18 cellular contexts compared by ENCODE assay signal in the genomic region with DNA sequence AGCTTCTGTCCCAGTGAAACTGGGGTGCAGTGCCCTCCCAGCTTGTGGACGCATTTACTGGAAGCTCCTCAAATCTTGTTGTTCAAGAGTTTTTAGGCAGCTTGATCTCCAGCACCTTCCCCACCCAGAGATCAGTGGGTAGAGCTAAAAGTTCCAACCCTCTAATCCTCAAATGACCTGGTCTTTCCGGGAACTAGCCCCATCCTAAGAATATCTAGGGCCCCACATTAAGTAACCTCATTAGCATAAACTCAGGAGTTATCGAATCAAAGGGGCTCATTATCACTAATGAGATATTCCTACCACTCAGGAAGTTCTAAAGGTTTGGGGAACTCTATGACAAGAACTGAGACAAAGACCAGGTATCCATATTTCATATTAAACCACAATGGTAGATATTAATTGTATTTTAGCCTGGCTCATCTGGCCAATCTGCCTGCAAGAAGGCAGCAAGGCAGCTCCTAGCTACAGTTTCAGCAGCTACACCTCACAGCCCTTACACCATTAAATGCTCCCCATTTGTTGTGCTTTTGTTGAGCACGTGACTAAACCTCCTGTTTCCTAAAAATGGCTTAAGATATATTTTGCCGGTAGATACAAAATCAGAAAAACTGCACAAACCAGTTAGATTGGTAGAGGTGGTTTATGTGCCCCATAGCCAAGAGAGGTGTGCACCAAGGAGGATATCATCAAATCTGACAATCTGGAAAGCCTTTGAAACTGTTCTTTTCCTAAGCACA. TPM values are rescaled to one million over a fixed set of nuclear protein-coding genes. Genes with fewer than 3 reads are reported as not detected.
DNase-seq lines count a peak whose midpoint lies in the region; ATAC-seq and TF ChIP-seq lines count a peak whose summit lies in the region.
"Had no signal": no experiment of that assay in that cellular context is flagged by ENCODE, and none has a peak within 500 bp of the region (broad histone marks: within the 10 kb centered on the region; RNA-seq: fewer than 3 reads in every experiment).

No MANE protein-coding gene starts in this region.

- ATAC-seq in left ventricle myocardium superior (peak; percentile 60), esophagus mucosa (peak; percentile 29), GM18520 (IDR thresholded peaks at IDR 0.05; ENCODE audit: unreplicated experiment) (no peak)
- ATAC-seq: A549, GM23338 had no signal

- H3K27ac ChIP-seq in right atrium auricular region: peak overlapping the region in 1 of 2 donors; percentile 11
- no peak overlapping the region for H3K27ac ChIP-seq in suprapubic skin
- H3K27ac ChIP-seq: 22Rv1, A549, C4-2B, HL-60 had no signal

- no peak for TF ChIP-seq POLR2A in suprapubic skin (IDR thresholded peaks at IDR 0.05)

- TF ChIP-seq EP300 in suprapubic skin (IDR thresholded peaks at IDR 0.05): no peak

- intact Hi-C loops in left ventricle myocardium superior (cut with micrococcal nuclease): no loop called here

- peak; percentile 7 for DNase-seq in NCI-H82 (lab: John Stamatoyannopoulos, UW)
- DNase-seq in NCI-H82 treated with DMSO at 0.1 percent for 48 hours (lab: John Stamatoyannopoulos, UW; ENCODE audit: unreplicated experiment): no peak
- DNase-seq in left ventricle myocardium superior: no peak
- no peak for DNase-seq in right atrium auricular region (ENCODE audit: low spot score)
- DNase-seq in T-helper 9 cell: no peak
- no peak for DNase-seq in suprapubic skin (ENCODE audit: low spot score in 2 of 2)
- DNase-seq: AML-193; Caco-2; CD4-positive, alpha-beta T cell; GDM1; HCEC 1CT had no signal

- H3K27me3 ChIP-seq in right atrium auricular region (no peaks in the 10 kb centered on the region), suprapubic skin (no peaks in the 10 kb centered on the region)

- WGBS in suprapubic skin: 75% methylated on average over 5 of the region's 5 CpGs

- H3K4me1 ChIP-seq in right atrium auricular region (peaks cover 0 to 11% of the 10 kb centered on the region in 2 donors), suprapubic skin (no peaks in the 10 kb centered on the region)

- H3K9me3 ChIP-seq in right atrium auricular region (peaks cover 0 to 10% of the 10 kb centered on the region in 2 donors), suprapubic skin (peaks cover 10% of the 10 kb centered on the region)
- H3K9me3 ChIP-seq: A549 had no signal

- no peak overlapping the region for H3K4me3 ChIP-seq in right atrium auricular region
- H3K4me3 ChIP-seq in suprapubic skin: no peak overlapping the region
- H3K4me3 ChIP-seq: A549, GM23338 had no signal

- TF ChIP-seq CTCF in right atrium auricular region (IDR thresholded peaks at IDR 0.05) (no peak), suprapubic skin (IDR thresholded peaks at IDR 0.05) (no peak)

- peaks cover 9% of the 10 kb centered on the region for H3K36me3 ChIP-seq in right atrium auricular region
- H3K36me3 ChIP-seq in suprapubic skin: peaks cover 12% of the 10 kb centered on the region

RNA-seq across cellular contexts. Expression of gene SLC22A5, which starts 24.6 kb away (rescaled TPM):
- total RNA-seq in left ventricle myocardium superior: 26.6 TPM
- total RNA-seq in right atrium auricular region: 10 to 100 TPM in 1 of 2 donors, 1 to 10 TPM in 1; 8.6 to 17.6 TPM
- 2.7 TPM for total RNA-seq in esophagus mucosa
- total RNA-seq in suprapubic skin: 10 to 100 TPM; 23.2 to 36.6 (median 26.3) TPM

RNA-seq across cellular contexts. Expression of gene SLC22A4, which starts 50.8 kb away (rescaled TPM):
- total RNA-seq in left ventricle myocardium superior: 1.6 TPM
- 1 to 10 TPM; 1.5 to 2.8 TPM for total RNA-seq in right atrium auricular region
- total RNA-seq in esophagus mucosa: 0.28 TPM
- 1 to 10 TPM in 3 of 4 donors, under 1 TPM in 1; 0.32 to 1.9 (median 1.3) TPM for total RNA-seq in suprapubic skin
